Comparison of ENCODE assay signal across 2 cellular contexts in the genomic region with DNA sequence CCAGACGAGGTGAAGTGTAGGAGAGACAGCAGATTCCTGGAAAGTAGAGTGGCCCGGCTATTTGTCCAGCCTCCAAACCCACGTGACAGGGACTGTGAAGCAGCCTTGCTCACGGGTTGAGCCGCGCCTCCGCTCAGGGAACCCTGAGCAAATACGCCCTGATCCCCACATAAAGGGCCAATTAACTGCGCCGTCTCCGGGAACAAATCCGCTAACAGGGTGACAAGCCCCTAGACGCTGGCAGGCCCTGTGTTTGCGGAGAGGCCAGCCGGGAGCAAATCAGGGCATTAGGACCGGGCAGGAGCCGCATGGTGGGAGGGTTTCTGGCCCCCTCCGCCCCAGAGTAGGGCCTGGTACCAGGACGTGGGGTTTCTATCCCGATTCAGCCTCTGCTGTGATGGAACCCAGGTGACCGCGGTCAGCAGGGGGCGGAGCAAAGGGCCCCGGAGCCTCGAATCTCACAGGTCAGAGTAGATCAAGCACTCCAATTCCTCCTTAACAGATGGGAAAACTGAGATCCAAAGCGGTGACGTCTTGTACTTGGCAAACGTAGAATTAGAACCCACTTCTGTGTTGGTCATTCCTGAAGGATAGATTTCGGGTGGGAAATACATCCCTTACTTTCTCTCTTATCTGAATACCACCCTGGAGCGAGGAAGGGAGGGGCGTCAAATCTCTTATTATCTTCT.
A peak's percentile ranks its signal among the peaks of the same experiment; 100 is the strongest.
TF ChIP-seq lines count a peak whose summit lies in the region.

No MANE protein-coding gene starts in this region.

TF ChIP-seq in A549, 52 proteins besides CTCF, POLR2A, EP300 and RAD21:
- TF ChIP-seq ZFP36 (IDR thresholded peaks at IDR 0.05; ENCODE audit: borderline replicate concordance, partially characterized antibody), result no peak
- no peak for TF ChIP-seq ESRRA (IDR thresholded peaks at IDR 0.05; ENCODE audit: borderline replicate concordance, low read length)
- no peak for TF ChIP-seq JUNB (IDR thresholded peaks at IDR 0.05)
- TF ChIP-seq, protein P1, sequence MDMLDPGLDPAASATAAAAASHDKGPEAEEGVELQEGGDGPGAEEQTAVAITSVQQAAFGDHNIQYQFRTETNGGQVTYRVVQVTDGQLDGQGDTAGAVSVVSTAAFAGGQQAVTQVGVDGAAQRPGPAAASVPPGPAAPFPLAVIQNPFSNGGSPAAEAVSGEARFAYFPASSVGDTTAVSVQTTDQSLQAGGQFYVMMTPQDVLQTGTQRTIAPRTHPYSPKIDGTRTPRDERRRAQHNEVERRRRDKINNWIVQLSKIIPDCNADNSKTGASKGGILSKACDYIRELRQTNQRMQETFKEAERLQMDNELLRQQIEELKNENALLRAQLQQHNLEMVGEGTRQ (IDR thresholded peaks at IDR 0.05), result peak; percentile 61

TF ChIP-seq in H1, 55 proteins besides CTCF, POLR2A, EP300 and RAD21:
- peak; percentile 33 for TF ChIP-seq SUZ12 (IDR thresholded peaks at IDR 0.05; ENCODE audit: low read length)
- TF ChIP-seq, protein P1 (IDR thresholded peaks at IDR 0.05; ENCODE audit: low read length), result peak; percentile 53; the same call in 1 of the 2 replicates
- 0 out of 2 replicates have a peak, but pooled peaks have one; percentile 21 for TF ChIP-seq E2F6 (IDR thresholded peaks at IDR 0.05)
- no peak for TF ChIP-seq PHF8 (conservative IDR thresholded peaks at IDR 0.05; ENCODE audit: low read depth, low read length)
- TF ChIP-seq EZH2 (IDR thresholded peaks at IDR 0.05; ENCODE audit: low read depth, low read length, severe bottlenecking), result peak; percentile 19
- no peak for TF ChIP-seq CREB1 (IDR thresholded peaks at IDR 0.05)
- TF ChIP-seq BACH1 (IDR thresholded peaks at IDR 0.05; ENCODE audit: low read length), result no peak
